Comparison of ENCODE assay signal across 8 cellular contexts in the genomic region with DNA sequence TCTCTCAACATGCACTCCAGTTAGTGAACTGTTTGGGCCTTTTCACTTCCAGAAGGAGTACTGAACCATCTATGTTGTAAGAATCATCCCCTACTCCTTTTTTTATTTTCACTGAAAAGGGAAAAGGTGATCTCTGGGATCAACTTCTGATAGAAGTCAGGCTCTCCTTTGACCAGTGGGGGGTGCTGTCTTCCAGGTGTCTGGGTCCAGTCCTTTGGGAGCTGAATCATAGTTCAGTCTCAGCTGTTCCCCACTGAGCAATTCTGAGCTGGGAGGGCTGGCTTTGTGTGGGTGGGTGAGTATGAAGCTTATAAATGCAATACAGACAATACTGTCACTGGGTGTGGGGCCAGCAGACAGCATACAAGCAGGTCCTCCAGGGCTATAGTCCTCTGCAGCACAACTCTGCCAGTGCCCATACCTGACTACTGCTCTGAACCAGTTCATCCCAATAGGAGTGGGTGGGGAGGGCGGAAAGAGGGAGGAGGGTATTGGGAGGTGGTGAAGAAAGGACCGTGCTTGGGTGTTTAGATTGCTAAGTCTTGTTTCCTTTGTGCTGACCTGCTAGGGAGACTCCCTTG. TPM values are rescaled to one million over a fixed set of nuclear protein-coding genes. Genes with fewer than 3 reads are reported as not detected.
A peak's percentile ranks its signal among the peaks of the same experiment; 100 is the strongest.
DNase-seq lines count a peak whose midpoint lies in the region; ATAC-seq, FAIRE-seq and TF ChIP-seq lines count a peak whose summit lies in the region.

No MANE protein-coding gene starts in this region.

- no peak for FAIRE-seq in HTR-8/SVneo (lab: Jason Lieb, UNC)

- intact Hi-C loops in left lung (cut with DNase I): no loop called here

- H3K27ac ChIP-seq in left lung: no peak overlapping the region

- in situ Hi-C loops in T47D (cut with HindIII; ENCODE audit: low pct_unique_long_range_greater_than_20kb, low sequenced_read_pairs): no loop called here

- TF ChIP-seq CTCF in left lung (IDR thresholded peaks at IDR 0.05): peak; percentile 26 to 47

- peaks cover 7 to 10% of the 10 kb centered on the region in 2 donors for H3K4me1 ChIP-seq in left lung

- no peaks in the 10 kb centered on the region for H3K36me3 ChIP-seq in left lung

- ATAC-seq in left lung (peak; percentile 72), HG02884 (IDR thresholded peaks at IDR 0.05; ENCODE audit: unreplicated experiment) (no peak)

- DNase-seq in Daoy (ENCODE audit: low read depth) (peak; percentile 93), HTR-8/SVneo (ENCODE audit: insufficient read length, low spot score) (peak; percentile 65), SW480 (ENCODE audit: low spot score) (peak; percentile 69), T47D (ENCODE audit: low read depth in 1 of 2, low spot score in 1 of 2) (peak; percentile 23 to 41), left lung (no peak), NCI-H510A (lab: John Stamatoyannopoulos, UW) (no peak)
- DNase-seq in stimulated activated CD8-positive, alpha-beta memory T cell treated with anti-CD3 and anti-CD28 coated beads, Interleukin-4, amount 100 ng/mL, for 4 hours (ENCODE audit: low read depth in 2 of 2, low spot score in 1 of 2): peak; percentile 21 to 34

- H3K27me3 ChIP-seq in left lung: no peaks in the 10 kb centered on the region

- no peaks in the 10 kb centered on the region for H3K9me3 ChIP-seq in left lung

- no peak overlapping the region for H3K4me3 ChIP-seq in left lung

RNA-seq across cellular contexts. Expression of gene SARS1, which starts 12.5 kb away (rescaled TPM):
- 287 and 323 TPM in 2 replicates for total RNA-seq in Daoy (2014; rRNA removed; shearing (Covaris generic))
- 100 to 1,000 TPM; 144 to 189 TPM for total RNA-seq in left lung

RNA-seq across cellular contexts. Expression of gene CELSR2, which starts 48.1 kb away (rescaled TPM):
- total RNA-seq in Daoy (2014; rRNA removed; shearing (Covaris generic)): 0.97 and 1.0 TPM in 2 replicates
- 1 to 10 TPM; 5.9 to 8.8 TPM for total RNA-seq in left lung

Comparison
In these comparisons a context has a peak if more than half of its experiments do, and no peak if none do; other contexts are left out.
1. DNase-seq: peak in Daoy (single experiment), HTR-8/SVneo (single experiment), SW480 (single experiment), T47D (2 of 2) and stimulated activated CD8-positive, alpha-beta memory T cell treated with anti-CD3 and anti-CD28 coated beads, Interleukin-4, amount 100 ng/mL, for 4 hours (2 of 2); none in left lung (0 of 2) and NCI-H510A (single experiment).